In the genomic region with DNA sequence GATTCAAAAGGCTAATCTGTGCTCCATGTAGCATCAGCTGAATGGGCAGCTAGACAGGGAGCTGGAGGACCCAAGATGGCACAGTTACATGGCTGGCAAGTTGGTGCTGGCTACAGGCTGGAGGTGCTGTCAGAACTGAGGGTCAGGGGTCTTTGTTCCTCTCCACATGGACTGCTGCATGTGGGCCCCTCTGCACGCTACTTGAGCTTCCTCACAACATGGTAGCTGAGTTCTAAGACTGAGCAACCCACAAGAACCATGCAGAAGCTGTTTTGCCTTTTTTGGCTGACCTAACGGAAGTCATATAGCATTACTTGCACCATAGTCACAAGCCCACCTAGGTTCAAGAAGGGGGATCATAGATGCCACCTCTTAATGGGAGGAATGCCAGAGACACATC, we compare ENCODE assay signal across 36 cellular contexts.
"Had no signal": no experiment of that assay in that cellular context is flagged by ENCODE, and none has a peak within 500 bp of the region (broad histone marks: within the 10 kb centered on the region; RNA-seq: fewer than 3 reads in every experiment).

No MANE protein-coding gene starts in this region.

- H3K4me1 ChIP-seq: body of pancreas had no signal

- H3K4me1 Mint-ChIP-seq: activated CD4-positive, alpha-beta T cell treated with anti-CD3 and anti-CD28 coated beads, Interleukin-2, amount 10 ng/mL, durations not matched to agents 24 days and 14 days; activated naive CD8-positive, alpha-beta T cell treated with anti-CD3 and anti-CD28 coated beads for 36 hours; activated T-helper 17 cell treated with anti-CD3 and anti-CD28 coated beads, Interleukin-2, amount 50 U/mL, for 72 hours had no signal

- H3K27me3 Mint-ChIP-seq: activated CD4-positive, alpha-beta T cell treated with anti-CD3 and anti-CD28 coated beads, Interleukin-2, amount 10 ng/mL, durations not matched to agents 24 days and 14 days had no signal

- H3K27ac Mint-ChIP-seq: activated B cell treated with CpG ODN at 0.5 μM for 24 hours; activated CD4-positive, alpha-beta memory T cell treated with anti-CD3 and anti-CD28 coated beads for 36 hours; activated CD4-positive, alpha-beta T cell treated with anti-CD3 and anti-CD28 coated beads, Interleukin-2, amount 10 ng/mL, durations not matched to agents 24 days and 14 days; activated CD8-positive, alpha-beta T cell treated with anti-CD3 and anti-CD28 coated beads for 36 hours; activated naive CD4-positive, alpha-beta T cell treated with anti-CD3 and anti-CD28 coated beads for 36 hours; activated naive CD4-positive, alpha-beta T cell treated with anti-CD3 and anti-CD28 coated beads, Interleukin-2, amount 50 U/mL, for 72 hours; activated naive CD8-positive, alpha-beta T cell treated with anti-CD3 and anti-CD28 coated beads for 36 hours; activated T-cell treated with anti-CD3 and anti-CD28 coated beads, Interleukin-2, amount 50 U/mL, for 72 hours; activated T-helper 1 cell treated with anti-CD3 and anti-CD28 coated beads, Interleukin-12 subunit alpha, Interleukin-12 subunit beta, Interleukin-2, Interleukin-4 antibody, amounts not matched to agents 30 ng/mL and 10 ng/mL and 1 ng/mL, durations not matched to agents 14 hours and 24 hours and 36 hours; activated T-helper 17 cell treated with anti-CD3 and anti-CD28 coated beads, Interleukin-2, amount 50 U/mL, for 72 hours; T-helper 1 cell treated with Interleukin-12 subunit alpha and Interleukin-12 subunit beta and Interleukin-4 antibody, amounts not matched to agents 30 μg/mL and 1 μg/mL, for 36 hours; T-helper 2 cell treated with Interferon-gamma antibody and Interleukin-4, amounts not matched to agents 5 μg/mL and 100 μg/mL, for 36 hours had no signal

- H3K9me3 ChIP-seq: adrenal gland had no signal

- H3K36me3 Mint-ChIP-seq: activated CD4-positive, alpha-beta memory T cell treated with anti-CD3 and anti-CD28 coated beads for 36 hours; activated naive CD8-positive, alpha-beta T cell treated with anti-CD3 and anti-CD28 coated beads for 36 hours had no signal

- H3K4me3 Mint-ChIP-seq: activated B cell treated with CpG ODN at 0.5 μM for 24 hours; activated CD4-positive, alpha-beta memory T cell treated with anti-CD3 and anti-CD28 coated beads for 36 hours; activated CD4-positive, alpha-beta T cell treated with anti-CD3 and anti-CD28 coated beads, Interleukin-2, amount 10 ng/mL, durations not matched to agents 24 days and 14 days; activated CD8-positive, alpha-beta T cell treated with anti-CD3 and anti-CD28 coated beads for 36 hours; activated naive CD4-positive, alpha-beta T cell treated with anti-CD3 and anti-CD28 coated beads for 36 hours; activated naive CD8-positive, alpha-beta T cell treated with anti-CD3 and anti-CD28 coated beads for 36 hours; activated T-cell treated with anti-CD3 and anti-CD28 coated beads, Interleukin-2, amount 50 U/mL, for 4 hours; activated T-cell treated with anti-CD3 and anti-CD28 coated beads, Interleukin-2, amount 50 U/mL, for 72 hours; activated T-helper 1 cell treated with anti-CD3 and anti-CD28 coated beads, Interleukin-12 subunit alpha, Interleukin-12 subunit beta, Interleukin-2, Interleukin-4 antibody, amounts not matched to agents 30 ng/mL and 10 ng/mL and 1 ng/mL, durations not matched to agents 14 hours and 24 hours and 36 hours; activated T-helper 17 cell treated with anti-CD3 and anti-CD28 coated beads, Interleukin-2, amount 50 U/mL, for 72 hours; T-helper 1 cell treated with Interleukin-12 subunit alpha and Interleukin-12 subunit beta and Interleukin-4 antibody, amounts not matched to agents 30 μg/mL and 1 μg/mL, for 36 hours; T-helper 2 cell treated with Interferon-gamma antibody and Interleukin-4, amounts not matched to agents 5 μg/mL and 100 μg/mL, for 36 hours had no signal

- ATAC-seq: activated CD8-positive, alpha-beta T cell treated with anti-CD3 and anti-CD28 coated beads for 36 hours; activated naive CD4-positive, alpha-beta T cell treated with anti-CD3 and anti-CD28 coated beads, Interleukin-2, amount 50 U/mL, for 72 hours; activated T-cell treated with anti-CD3 and anti-CD28 coated beads, Interleukin-2, amount 50 U/mL, for 4 hours; activated T-cell treated with anti-CD3 and anti-CD28 coated beads, Interleukin-2, amount 50 U/mL, for 72 hours; activated T-helper 17 cell treated with anti-CD3 and anti-CD28 coated beads, Interleukin-2, amount 50 U/mL, for 72 hours; body of pancreas had no signal

- H3K27me3 ChIP-seq: adrenal gland, body of pancreas, brain microvascular endothelial cell, breast epithelium had no signal

- FAIRE-seq: astrocyte, TTC549 had no signal

- DNase-seq: activated B cell treated with CpG ODN at 0.5 μM for 24 hours; activated CD4-positive, alpha-beta memory T cell treated with anti-CD3 and anti-CD28 coated beads for 36 hours; activated CD4-positive, alpha-beta T cell treated with anti-CD3 and anti-CD28 coated beads for 4 hours; activated CD4-positive, alpha-beta T cell treated with anti-CD3 and anti-CD28 coated beads, Interleukin-2, amount 10 ng/mL, durations not matched to agents 24 days and 14 days; activated CD4-positive, alpha-beta T cell treated with anti-CD3 and anti-CD28 coated beads, Interleukin-2, amount 50 U/mL, for 1 hour; activated CD4-positive, alpha-beta T cell treated with anti-CD3 and anti-CD28 coated beads, Interleukin-2, amount 50 U/mL, for 4 hours; activated CD4-positive, CD25-positive, alpha-beta regulatory T cell treated with anti-CD3 and anti-CD28 coated beads, Interleukin-2, amount 50 U/mL, for 72 hours; activated CD8-positive, alpha-beta memory T cell treated with anti-CD3 and anti-CD28 coated beads, Interleukin-2, amount 50 U/mL, for 4 hours; activated CD8-positive, alpha-beta T cell treated with anti-CD3 and anti-CD28 coated beads for 36 hours; activated effector memory CD4-positive, alpha-beta T cell treated with anti-CD3 and anti-CD28 coated beads, Interleukin-2, amount 50 U/mL, for 16 hours; activated gamma-delta T cell treated with Interleukin-2 at 50 U/mL for 16 hours; activated naive CD4-positive, alpha-beta T cell; activated naive CD4-positive, alpha-beta T cell treated with anti-CD3 and anti-CD28 coated beads for 36 hours; activated naive CD4-positive, alpha-beta T cell treated with anti-CD3 and anti-CD28 coated beads, Interleukin-2, amount 50 U/mL, for 16 hours; activated naive CD8-positive, alpha-beta T cell treated with anti-CD3 and anti-CD28 coated beads for 36 hours; activated T-cell treated with anti-CD3 and anti-CD28 coated beads for 4 hours; activated T-cell treated with anti-CD3 and anti-CD28 coated beads, Interleukin-2, amount 50 U/mL, for 1 hour; activated T-cell treated with anti-CD3 and anti-CD28 coated beads, Interleukin-2, amount 50 U/mL, for 4 hours; activated T-cell treated with anti-CD3 and anti-CD28 coated beads, Interleukin-2, amount 50 U/mL, for 72 hours; amniotic stem cell; aorta; body of pancreas; central memory CD4-positive, alpha-beta T cell; T-helper 2 cell; T-helper 9 cell had no signal

- H3K27ac ChIP-seq: adrenal gland, body of pancreas, brain microvascular endothelial cell, breast epithelium, VCaP had no signal

- H3K4me3 ChIP-seq: adrenal gland, body of pancreas, breast epithelium had no signal

- H3K36me3 ChIP-seq: adrenal gland, brain microvascular endothelial cell, breast epithelium had no signal

- H3K9me3 Mint-ChIP-seq: activated CD4-positive, alpha-beta T cell treated with anti-CD3 and anti-CD28 coated beads, Interleukin-2, amount 10 ng/mL, durations not matched to agents 24 days and 14 days; activated T-helper 1 cell treated with anti-CD3 and anti-CD28 coated beads, Interleukin-12 subunit alpha, Interleukin-12 subunit beta, Interleukin-2, Interleukin-4 antibody, amounts not matched to agents 30 ng/mL and 10 ng/mL and 1 ng/mL, durations not matched to agents 14 hours and 24 hours and 36 hours; T-helper 1 cell treated with Interleukin-12 subunit alpha and Interleukin-12 subunit beta and Interleukin-4 antibody, amounts not matched to agents 30 μg/mL and 1 μg/mL, for 36 hours; T-helper 2 cell treated with Interferon-gamma antibody and Interleukin-4, amounts not matched to agents 5 μg/mL and 100 μg/mL, for 36 hours had no signal
